Comparison of ENCODE assay signal across 10 cellular contexts in the genomic region with DNA sequence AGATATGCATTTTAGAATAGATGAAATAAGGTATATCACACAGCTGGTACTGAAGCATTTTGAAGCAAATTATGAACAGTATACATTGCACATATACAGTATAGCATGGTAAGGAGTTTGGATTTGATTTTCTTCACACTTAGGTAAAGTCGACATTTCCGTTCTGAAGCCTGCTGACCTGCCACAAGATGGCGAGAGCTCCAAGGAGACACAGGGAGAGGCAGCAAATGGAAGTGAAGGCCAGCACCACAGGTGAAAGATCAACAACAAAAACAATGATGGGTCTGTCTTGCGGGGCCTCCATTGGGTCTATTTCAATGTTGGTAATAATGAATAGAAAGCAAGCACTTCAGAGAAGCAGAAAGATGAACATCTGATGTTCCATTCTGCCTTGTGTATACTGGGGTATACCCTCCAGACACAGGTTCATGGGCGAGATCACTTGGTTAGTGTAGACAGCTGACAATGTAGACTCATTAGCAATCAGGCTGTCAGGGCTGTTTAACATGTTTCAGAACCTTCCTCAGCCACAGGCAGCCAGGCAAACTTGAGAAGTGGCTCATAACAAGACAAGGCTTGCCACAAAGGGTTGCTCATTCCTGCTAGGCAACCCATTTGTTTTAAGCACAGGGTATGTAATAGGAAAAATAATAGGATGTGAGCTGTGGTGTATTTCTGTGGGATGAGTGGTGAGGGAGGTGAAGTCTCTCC. TPM values are rescaled to one million over a fixed set of nuclear protein-coding genes. Genes with fewer than 3 reads are reported as not detected.
DNase-seq lines count a peak whose midpoint lies in the region; ATAC-seq and TF ChIP-seq lines count a peak whose summit lies in the region.
"Had no signal": no experiment of that assay in that cellular context is flagged by ENCODE, and none has a peak within 500 bp of the region (broad histone marks: within the 10 kb centered on the region; RNA-seq: fewer than 3 reads in every experiment).

No MANE protein-coding gene starts in this region.

- H3K4me3 ChIP-seq in DND-41 (ENCODE audit: low read depth in 1 of 2, low read length in 2 of 2): no peak overlapping the region

- no peaks in the 10 kb centered on the region for H3K79me2 ChIP-seq in DND-41 (ENCODE audit: insufficient read depth, low read length)

- ATAC-seq in DND-41 (ENCODE audit: insufficient read depth, low read depth) (no peak), HG03108 (IDR thresholded peaks at IDR 0.05; ENCODE audit: unreplicated experiment) (peak; percentile 52)

- no peaks in the 10 kb centered on the region for H3K36me3 ChIP-seq in DND-41 (ENCODE audit: insufficient read depth, low read length)

- no peaks in the 10 kb centered on the region for H3K27me3 Mint-ChIP-seq in progenitor cell of endocrine pancreas

- H2AFZ ChIP-seq in DND-41 (ENCODE audit: low read depth, low read length): no peak overlapping the region

- H3K9ac ChIP-seq in DND-41 (ENCODE audit: low read depth, low read length): no peak overlapping the region

- H3K4me1 Mint-ChIP-seq in progenitor cell of endocrine pancreas (ENCODE audit: low read depth): no peaks in the 10 kb centered on the region

- TF ChIP-seq CTCF in DND-41 (IDR thresholded peaks at IDR 0.05; ENCODE audit: borderline replicate concordance, extremely low read depth, low read length, poor library complexity, severe bottlenecking): peak; percentile 40
- TF ChIP-seq CTCF in progenitor cell of endocrine pancreas (IDR thresholded peaks at IDR 0.05; ENCODE audit: unreplicated experiment): peak; percentile 53

- no peak overlapping the region for H3K27ac ChIP-seq in DND-41 (ENCODE audit: low read length)
- H3K27ac ChIP-seq in epithelial cell of prostate: peak overlapping the region; percentile 63
- H3K27ac ChIP-seq: HL-60 had no signal

- H4K20me1 ChIP-seq in DND-41 (ENCODE audit: insufficient read depth, low read length): no peaks in the 10 kb centered on the region

- no peaks in the 10 kb centered on the region for H3K27me3 ChIP-seq in DND-41 (ENCODE audit: insufficient read depth, low read length, poor library complexity)

- peak; percentile 0 for DNase-seq in A172 (ENCODE audit: low spot score)
- DNase-seq in DND-41: peak; percentile 4
- DNase-seq in OCI-M1 (lab: John Stamatoyannopoulos, UW): peak; percentile 44
- DNase-seq in epithelial cell of prostate (ENCODE audit: low read depth, low spot score): peak; percentile 75
- no peak for DNase-seq in progenitor cell of endocrine pancreas (ENCODE audit: low spot score, unreplicated experiment)
- no peak for DNase-seq in GF-D8 (lab: John Stamatoyannopoulos, UW)
- DNase-seq in NK-92 treated with Interleukin-12 subunit alpha and Interleukin-12 subunit beta, amount 100 ng/mL, for 24 hours (lab: John Stamatoyannopoulos, UW): no peak

- no peak overlapping the region for H3K27ac Mint-ChIP-seq in progenitor cell of endocrine pancreas

- no peak overlapping the region for H3K4me2 ChIP-seq in DND-41 (ENCODE audit: insufficient read depth, low read length)

- H3K9me3 ChIP-seq in DND-41 (ENCODE audit: insufficient read depth, low read length, severe bottlenecking): no peaks in the 10 kb centered on the region

- H3K4me3 Mint-ChIP-seq in progenitor cell of endocrine pancreas (ENCODE audit: low read depth): no peak overlapping the region

- peaks cover 12% of the 10 kb centered on the region for H3K9me3 Mint-ChIP-seq in progenitor cell of endocrine pancreas (ENCODE audit: low read depth)

- H3K4me1 ChIP-seq in DND-41 (ENCODE audit: insufficient read depth, low read length): no peaks in the 10 kb centered on the region

- H3K36me3 Mint-ChIP-seq in progenitor cell of endocrine pancreas (ENCODE audit: insufficient read depth): no peaks in the 10 kb centered on the region

RNA-seq across cellular contexts. Expression of a gene that starts 21.4 kb away (rescaled TPM):
- total RNA-seq in A172 (2014; rRNA removed; shearing (Covaris generic)): not detected in 2 replicates
- not detected in 2 replicates for total RNA-seq in progenitor cell of endocrine pancreas
- total RNA-seq: temporal lobe had no signal

RNA-seq across cellular contexts. Expression of a gene that starts 33.2 kb away (rescaled TPM):
- total RNA-seq in A172 (2014; rRNA removed; shearing (Covaris generic)): not detected in 2 replicates
- 0.44 and 0.86 TPM in 2 replicates for total RNA-seq in progenitor cell of endocrine pancreas
- total RNA-seq: temporal lobe had no signal

Comparison
In these comparisons a context has a peak if more than half of its experiments do, and no peak if none do; other contexts are left out.
1. DNase-seq: peak in A172 (single experiment), DND-41 (single experiment), OCI-M1 (single experiment) and epithelial cell of prostate (single experiment); none in progenitor cell of endocrine pancreas (single experiment), GF-D8 (single experiment) and NK-92 treated with Interleukin-12 subunit alpha and Interleukin-12 subunit beta, amount 100 ng/mL, for 24 hours (single experiment).